8 cellular contexts compared by ENCODE assay signal in genomic region chr12:98397323-98398105, GRCh38.
DNase-seq lines count a peak whose midpoint lies in the region; ATAC-seq and TF ChIP-seq lines count a peak whose summit lies in the region.

No MANE protein-coding gene starts in this region.

- peak; percentile 92 for ATAC-seq in HG02852 (IDR thresholded peaks at IDR 0.05; ENCODE audit: unreplicated experiment)

- in situ Hi-C loops in GM13976 (cut with MboI; ENCODE audit: low sequenced_read_pairs, unreplicated experiment): loop anchor here (25.0 kb wide), 2 partner anchors 1235 to 1410 kb away; no protein-coding TSS in a partner anchor

- peak; percentile 74 for DNase-seq in GM13976 (ENCODE audit: low spot score)
- DNase-seq in NCI-H1417 (lab: John Stamatoyannopoulos, UW): peak; percentile 88 to 97 (median 93)
- peak; percentile 53 to 86 (median 70) for DNase-seq in T-helper 2 cell
- DNase-seq in anterior cingulate cortex (lab: John Stamatoyannopoulos, UW): peak in 57 of 58 donors; percentile 31 to 87 (median 64)
- DNase-seq in hepatic stellate cell (ENCODE audit: low spot score): peak; percentile 75
- peak; percentile 88 for DNase-seq in retina
- no peak for DNase-seq in cortex of kidney (lab: John Stamatoyannopoulos, UW)

- TF ChIP-seq CTCF in GM13976 (IDR thresholded peaks at IDR 0.05; ENCODE audit: borderline replicate concordance, control extremely low read depth, extremely low read depth, insufficient read depth, missing control alignments): peak; percentile 95
